Comparison of ENCODE assay signal across 10 cellular contexts in the genomic region with DNA sequence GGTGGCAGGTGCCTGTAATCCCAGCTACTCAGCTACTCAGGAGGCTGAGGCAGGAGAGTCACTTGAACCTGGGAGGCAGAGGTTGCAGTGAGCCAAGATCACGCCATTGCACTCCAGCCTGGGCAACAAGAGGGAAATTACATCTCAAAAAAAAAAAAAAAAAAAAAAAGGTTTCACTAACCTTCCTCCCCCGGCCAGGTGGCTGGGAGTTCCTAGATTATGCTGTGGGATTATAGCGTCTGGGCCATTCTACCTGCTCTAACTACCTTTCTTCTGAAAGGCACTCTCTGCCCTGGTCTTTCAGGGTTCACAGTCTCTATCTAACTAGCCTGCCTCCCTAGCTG. TPM values are rescaled to one million over a fixed set of nuclear protein-coding genes. Genes with fewer than 3 reads are reported as not detected.
DNase-seq lines count a peak whose midpoint lies in the region; ATAC-seq and TF ChIP-seq lines count a peak whose summit lies in the region.
"Not testable (repeated sequence)": the region's sequence is repeated elsewhere in the genome, so short reads cannot be mapped to it uniquely, and the experiment has no call there.
"Had no signal": no experiment of that assay in that cellular context is flagged by ENCODE, and none has a peak within 500 bp of the region (broad histone marks: within the 10 kb centered on the region; RNA-seq: fewer than 3 reads in every experiment).

No MANE protein-coding gene starts in this region.

- H3K36me3 ChIP-seq in BLaER1; esophagus squamous epithelium; naive thymus-derived CD4-positive, alpha-beta T cell (ENCODE audit: control insufficient read depth in 2 of 3, insufficient read depth in 3 of 3, low read length in 3 of 3): not testable (repeated sequence)

- H3K4me1 ChIP-seq in BLaER1: peaks cover 12% of the 10 kb centered on the region
- H3K4me1 ChIP-seq in esophagus squamous epithelium; naive thymus-derived CD4-positive, alpha-beta T cell (ENCODE audit: control insufficient read depth in 2 of 2, insufficient read depth in 2 of 2, low read length in 2 of 2): not testable (repeated sequence)

- intact Hi-C loops in activated B cell treated with CpG ODN at 0.5 μM for 24 hours (cut with micrococcal nuclease): loop anchor here (2.0 kb wide), 1 partner anchor 17 kb away; no protein-coding TSS in a partner anchor
- intact Hi-C loops in esophagus squamous epithelium (cut with DNase I); naive thymus-derived CD4-positive, alpha-beta T cell (cut with micrococcal nuclease): not testable (repeated sequence)

- not testable (repeated sequence) for H3K9ac ChIP-seq in BLaER1

- not testable (repeated sequence) for H4K20me1 ChIP-seq in BLaER1

- not testable (repeated sequence) for H3K36me3 Mint-ChIP-seq in HFFc6 (ENCODE audit: low read depth); activated B cell treated with CpG ODN at 0.5 μM for 24 hours (ENCODE audit: low read depth); activated naive CD8-positive, alpha-beta T cell treated with anti-CD3 and anti-CD28 coated beads for 36 hours; naive thymus-derived CD4-positive, alpha-beta T cell; stimulated activated naive B cell treated with anti-CD40 and anti-IgM and Interleukin-4, amounts not matched to agents 10 μg/mL and 1 μg/mL and 100 μg/mL, for 72 hours

- not testable (repeated sequence) for TF ChIP-seq POLR2A in esophagus squamous epithelium (IDR thresholded peaks at IDR 0.05)

- POLR2A ChIA-PET in activated B cell treated with CpG ODN at 0.5 μM for 24 hours (lab: Charles Lee); naive thymus-derived CD4-positive, alpha-beta T cell (lab: Charles Lee): not testable (repeated sequence)

- not testable (repeated sequence) for TF ChIP-seq CTCF in HFFc6 (IDR thresholded peaks at IDR 0.05); activated B cell treated with CpG ODN at 0.5 μM for 24 hours (IDR thresholded peaks at IDR 0.05); esophagus squamous epithelium (IDR thresholded peaks at IDR 0.05)

- H3K27ac ChIP-seq in BLaER1: peak overlapping the region; percentile 51; the same call in 1 of the 2 replicates
- H3K27ac ChIP-seq in esophagus squamous epithelium: peak overlapping the region in 3 of 4 donors; percentile 7 to 75 (median 46)
- not testable (repeated sequence) for H3K27ac ChIP-seq in naive thymus-derived CD4-positive, alpha-beta T cell (ENCODE audit: low read depth, low read length)

- DNase-seq in HFFc6; activated B cell treated with CpG ODN at 0.5 μM for 24 hours; activated naive CD8-positive, alpha-beta T cell treated with anti-CD3 and anti-CD28 coated beads for 36 hours; esophagus squamous epithelium (lab: John Stamatoyannopoulos, UW); naive thymus-derived CD4-positive, alpha-beta T cell: not testable (repeated sequence)
- DNase-seq in stimulated activated naive B cell treated with anti-CD40 and anti-IgM and Interleukin-4, amounts not matched to agents 10 μg/mL and 1 μg/mL and 100 μg/mL, for 72 hours: peak; percentile 5

- H3K27me3 Mint-ChIP-seq in HFFc6 (ENCODE audit: insufficient read depth); activated B cell treated with CpG ODN at 0.5 μM for 24 hours; activated naive CD8-positive, alpha-beta T cell treated with anti-CD3 and anti-CD28 coated beads for 36 hours; stimulated activated naive B cell treated with anti-CD40 and anti-IgM and Interleukin-4, amounts not matched to agents 10 μg/mL and 1 μg/mL and 100 μg/mL, for 72 hours: not testable (repeated sequence)
- peaks cover 0 to 26% (median 11%) of the 10 kb centered on the region in 5 donors for H3K27me3 Mint-ChIP-seq in naive thymus-derived CD4-positive, alpha-beta T cell

- H3K4me3 ChIP-seq in BLaER1; esophagus squamous epithelium; naive thymus-derived CD4-positive, alpha-beta T cell (ENCODE audit: low read length): not testable (repeated sequence)

- H3K9me3 Mint-ChIP-seq in HFFc6; activated B cell treated with CpG ODN at 0.5 μM for 24 hours; activated naive CD8-positive, alpha-beta T cell treated with anti-CD3 and anti-CD28 coated beads for 36 hours; naive thymus-derived CD4-positive, alpha-beta T cell; stimulated activated naive B cell treated with anti-CD40 and anti-IgM and Interleukin-4, amounts not matched to agents 10 μg/mL and 1 μg/mL and 100 μg/mL, for 72 hours: not testable (repeated sequence)

- H3K4me1 Mint-ChIP-seq in HFFc6 (ENCODE audit: low read depth): peaks cover 16% of the 10 kb centered on the region
- peaks cover 15% of the 10 kb centered on the region for H3K4me1 Mint-ChIP-seq in activated B cell treated with CpG ODN at 0.5 μM for 24 hours
- not testable (repeated sequence) for H3K4me1 Mint-ChIP-seq in activated naive CD8-positive, alpha-beta T cell treated with anti-CD3 and anti-CD28 coated beads for 36 hours; naive thymus-derived CD4-positive, alpha-beta T cell
- peaks cover 6 to 16% of the 10 kb centered on the region in 2 donors for H3K4me1 Mint-ChIP-seq in stimulated activated naive B cell treated with anti-CD40 and anti-IgM and Interleukin-4, amounts not matched to agents 10 μg/mL and 1 μg/mL and 100 μg/mL, for 72 hours

- WGBS in esophagus squamous epithelium, 2 donors: 75 to 81% methylated on average over 3 of the region's 3 CpGs

- H3K4me3 Mint-ChIP-seq in HFFc6; naive thymus-derived CD4-positive, alpha-beta T cell: not testable (repeated sequence)
- peak overlapping the region; percentile 50 for H3K4me3 Mint-ChIP-seq in activated B cell treated with CpG ODN at 0.5 μM for 24 hours
- H3K4me3 Mint-ChIP-seq in activated naive CD8-positive, alpha-beta T cell treated with anti-CD3 and anti-CD28 coated beads for 36 hours: peak overlapping the region; percentile 39
- H3K4me3 Mint-ChIP-seq in stimulated activated naive B cell treated with anti-CD40 and anti-IgM and Interleukin-4, amounts not matched to agents 10 μg/mL and 1 μg/mL and 100 μg/mL, for 72 hours: peak overlapping the region; percentile 69 to 70

- H3K27me3 ChIP-seq in BLaER1; esophagus squamous epithelium; naive thymus-derived CD4-positive, alpha-beta T cell (ENCODE audit: control insufficient read depth in 2 of 2, insufficient read depth in 2 of 2, low read length in 2 of 2): not testable (repeated sequence)

- H3K4me2 ChIP-seq in BLaER1: peak overlapping the region; percentile 49

- peak; percentile 29 for ATAC-seq in HG03135 (IDR thresholded peaks at IDR 0.05; ENCODE audit: unreplicated experiment)
- peak; percentile 50 for ATAC-seq in activated B cell treated with CpG ODN at 0.5 μM for 24 hours (ENCODE audit: low read depth)
- ATAC-seq in naive thymus-derived CD4-positive, alpha-beta T cell: peak; percentile 16
- ATAC-seq in stimulated activated naive B cell treated with anti-CD40 and anti-IgM and Interleukin-4, amounts not matched to agents 10 μg/mL and 1 μg/mL and 100 μg/mL, for 72 hours (replicated peaks): peak in 1 of 2 donors; percentile 45

- CTCF ChIA-PET in activated B cell treated with CpG ODN at 0.5 μM for 24 hours (lab: Charles Lee); naive thymus-derived CD4-positive, alpha-beta T cell (lab: Charles Lee): not testable (repeated sequence)

- H3K27ac Mint-ChIP-seq in HFFc6 (peak overlapping the region; percentile 65; the same call in 1 of the 2 replicates), activated B cell treated with CpG ODN at 0.5 μM for 24 hours (peak overlapping the region; percentile 86)
- peak overlapping the region; percentile 24 for H3K27ac Mint-ChIP-seq in activated naive CD8-positive, alpha-beta T cell treated with anti-CD3 and anti-CD28 coated beads for 36 hours
- H3K27ac Mint-ChIP-seq in naive thymus-derived CD4-positive, alpha-beta T cell: not testable (repeated sequence)
- H3K27ac Mint-ChIP-seq in stimulated activated naive B cell treated with anti-CD40 and anti-IgM and Interleukin-4, amounts not matched to agents 10 μg/mL and 1 μg/mL and 100 μg/mL, for 72 hours: peak overlapping the region; percentile 97

- H3K9me3 ChIP-seq in BLaER1; esophagus squamous epithelium; naive thymus-derived CD4-positive, alpha-beta T cell (ENCODE audit: control insufficient read depth in 2 of 3, low read length in 3 of 3): not testable (repeated sequence)

RNA-seq across cellular contexts. Expression of a gene that starts 15.5 kb away (rescaled TPM):
- total RNA-seq in HFFc6 (2021; fragmentation: NEBNext Ultra II Directional; extraction: Animal tissue kit (Norgen Biotek cat#: 25700)): under 1 TPM in 4 of 6 experiments, not detected in 2; 0.25 to 0.46 (median 0.42) TPM
- total RNA-seq in activated B cell treated with CpG ODN at 0.5 μM for 24 hours: 3.9 and 4.1 TPM in 2 replicates
- 1 to 10 TPM; 1.6 TPM for total RNA-seq in activated naive CD8-positive, alpha-beta T cell treated with anti-CD3 and anti-CD28 coated beads for 36 hours
- total RNA-seq in esophagus squamous epithelium: 1 to 10 TPM in 3 of 4 donors, under 1 TPM in 1; 0.45 to 4.3 (median 2.5) TPM
- total RNA-seq in naive thymus-derived CD4-positive, alpha-beta T cell: 10 to 100 TPM in 1 of 5 experiments, 1 to 10 TPM in 2, under 1 TPM in 2; 0.41 to 10.1 (median 1.3) TPM
- polyA plus RNA-seq in naive thymus-derived CD4-positive, alpha-beta T cell: under 1 TPM in 1 of 2 donors, not detected in 1; 0.33 TPM
- total RNA-seq: Calu3, PC-3 had no signal

RNA-seq across cellular contexts. Expression of a gene that starts 24.9 kb away (rescaled TPM):
- total RNA-seq in HFFc6 (2021; fragmentation: NEBNext Ultra II Directional; extraction: Animal tissue kit (Norgen Biotek cat#: 25700)): 10 to 100 TPM; 62.2 to 74.8 (median 69.4) TPM
- total RNA-seq in activated B cell treated with CpG ODN at 0.5 μM for 24 hours (47.9 and 54.2 TPM in 2 replicates), esophagus squamous epithelium (10 to 100 TPM; 37.3 to 60.8 (median 55.9) TPM)
- total RNA-seq in activated naive CD8-positive, alpha-beta T cell treated with anti-CD3 and anti-CD28 coated beads for 36 hours: 10 to 100 TPM; 62.4 to 63.3 TPM
- total RNA-seq in naive thymus-derived CD4-positive, alpha-beta T cell: 10 to 100 TPM; 35.0 to 57.6 (median 36.4) TPM
- polyA plus RNA-seq in naive thymus-derived CD4-positive, alpha-beta T cell: 10 to 100 TPM; 39.9 to 45.1 TPM
